ENCODE assay signal across 27 cellular contexts in the genomic region with DNA sequence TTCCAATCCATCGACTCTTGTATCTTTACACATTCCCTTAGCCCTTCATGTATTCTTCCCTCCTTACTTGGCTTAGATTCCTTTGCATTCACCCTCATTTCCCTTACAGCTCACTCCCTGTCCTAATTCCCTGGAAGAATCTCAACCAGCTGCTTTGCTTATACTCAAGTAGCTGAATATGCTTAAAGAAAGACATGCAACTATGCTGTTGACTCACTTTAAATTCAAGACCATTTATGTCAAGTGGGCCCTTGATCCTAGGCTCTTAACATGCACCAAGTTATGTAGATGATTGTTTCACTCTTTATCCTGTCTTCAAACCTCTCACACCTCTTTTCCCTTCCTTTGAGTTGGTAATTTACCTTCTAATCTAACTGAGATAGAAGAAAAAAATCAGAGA. TPM values are rescaled to one million over a fixed set of nuclear protein-coding genes. Genes with fewer than 3 reads are reported as not detected.
"Had no signal": no experiment of that assay in that cellular context is flagged by ENCODE, and none has a peak within 500 bp of the region (broad histone marks: within the 10 kb centered on the region; RNA-seq: fewer than 3 reads in every experiment).

No MANE protein-coding gene starts in this region.

- H3K4me2 ChIP-seq: neural progenitor cell, smooth muscle cell had no signal

- H3K9me3 ChIP-seq: colonic mucosa, right lobe of liver, suprapubic skin, transverse colon, upper lobe of right lung, uterus had no signal

- DNase-seq: colonic mucosa; effector CD8-positive, alpha-beta T cell; endodermal cell; foreskin melanocyte; hypothalamus; immature natural killer cell; islet precursor cell; mesendoderm; midbrain; naive thymus-derived CD4-positive, alpha-beta T cell; right lobe of liver; stimulated activated CD4-positive, alpha-beta T cell treated with anti-CD3 and anti-CD28 coated beads, Interleukin-12 subunit alpha, Interleukin-12 subunit beta, amount 100 ng/mL, for 4 hours; stimulated activated CD4-positive, alpha-beta T cell treated with anti-CD3 and anti-CD28 coated beads, Interleukin-1b, Interleukin-23, amount 100 ng/mL, for 48 hours; stimulated activated CD4-positive, alpha-beta T cell treated with anti-CD3 and anti-CD28 coated beads, Interleukin-4, amount 100 ng/mL, for 1 hour; stimulated activated CD8-positive, alpha-beta memory T cell treated with anti-CD3 and anti-CD28 coated beads, Interleukin-4, amount 100 ng/mL, for 48 hours; stimulated activated naive CD4-positive, alpha-beta T cell; stimulated activated naive CD8-positive, alpha-beta T cell treated with anti-CD3 and anti-CD28 coated beads, Interleukin-15, amount 100 ng/mL, for 72 hours; transverse colon; upper lobe of right lung; uterus had no signal

- H3K9ac ChIP-seq: neural progenitor cell, parathyroid adenoma had no signal

- ATAC-seq: esophagus mucosa; left lobe of liver; naive thymus-derived CD4-positive, alpha-beta T cell; right lobe of liver; stimulated activated naive CD8-positive, alpha-beta T cell treated with anti-CD3 and anti-CD28 coated beads, Interleukin-15, amount 100 ng/mL, for 72 hours; upper lobe of right lung had no signal

- H3K27me3 ChIP-seq: colonic mucosa, neural progenitor cell, right lobe of liver, suprapubic skin, transverse colon, upper lobe of right lung, uterus had no signal

- H3K4me1 ChIP-seq: colonic mucosa, neural progenitor cell, parathyroid adenoma, right lobe of liver, upper lobe of right lung, uterus had no signal

- H3K36me3 ChIP-seq: colonic mucosa, neural progenitor cell, right lobe of liver, transverse colon, upper lobe of right lung, uterus had no signal

- H2AFZ ChIP-seq: neural progenitor cell, parathyroid adenoma had no signal

- H3K27ac ChIP-seq: colonic mucosa, epithelial cell of prostate, neural progenitor cell, parathyroid adenoma, right lobe of liver, suprapubic skin, transverse colon, upper lobe of right lung, uterus had no signal

- H3K4me3 ChIP-seq: colonic mucosa, neural progenitor cell, right lobe of liver, smooth muscle cell, suprapubic skin, transverse colon, upper lobe of right lung, uterus had no signal

RNA-seq across cellular contexts. Expression of a gene that starts 7.4 kb away (rescaled TPM):
- polyA plus RNA-seq: naive thymus-derived CD4-positive, alpha-beta T cell had no signal
